ENCODE assay signal across 18 cellular contexts in genomic region chr11:75421035-75421602, GRCh38. TPM values are rescaled to one million over a fixed set of nuclear protein-coding genes. Genes with fewer than 3 reads are reported as not detected.
DNase-seq lines count a peak whose midpoint lies in the region; ATAC-seq and TF ChIP-seq lines count a peak whose summit lies in the region.
"Had no signal": no experiment of that assay in that cellular context is flagged by ENCODE, and none has a peak within 500 bp of the region (broad histone marks: within the 10 kb centered on the region; RNA-seq: fewer than 3 reads in every experiment).

No MANE protein-coding gene starts in this region.

- no peak overlapping the region for H2BK120ac ChIP-seq in neuronal stem cell (ENCODE audit: low read depth, low read length)

- TF ChIP-seq CTCF in breast epithelium (IDR thresholded peaks at IDR 0.05) (no peak), MCF 10A (IDR thresholded peaks at IDR 0.05; ENCODE audit: unreplicated experiment) (no peak), vagina (IDR thresholded peaks at IDR 0.05) (no peak), foreskin keratinocyte (conservative IDR thresholded peaks at IDR 0.05) (no peak)

- H3K4me1 Mint-ChIP-seq in MCF 10A (ENCODE audit: insufficient read depth, unreplicated experiment) = peaks cover 6% of the 10 kb centered on the region
- H3K4me1 Mint-ChIP-seq: IgD-negative memory B cell had no signal

- H3K36me3 ChIP-seq in breast epithelium (no peaks in the 10 kb centered on the region), neuronal stem cell (replicated peaks in 1 of 2; ENCODE audit: control insufficient read depth in 2 of 2, insufficient read depth in 2 of 2, low read length in 2 of 2) (peaks cover 26 to 44% of the 10 kb centered on the region in 2 donors), vagina (no peaks in the 10 kb centered on the region)

- peak overlapping the region; percentile 86 for H3K23ac ChIP-seq in neuronal stem cell (ENCODE audit: low read depth, low read length, poor library complexity)

- peak overlapping the region; percentile 41 for H2BK15ac ChIP-seq in neuronal stem cell (ENCODE audit: low read length)

- peak overlapping the region; percentile 19 for H2AFZ ChIP-seq in neuronal stem cell (ENCODE audit: low read length)

- peaks cover 12% of the 10 kb centered on the region for H3K79me1 ChIP-seq in neuronal stem cell (ENCODE audit: low read depth, low read length)

- H4K8ac ChIP-seq in neuronal stem cell (ENCODE audit: low read depth, low read length) = no peak overlapping the region

- H3K27ac ChIP-seq in breast epithelium = peak overlapping the region; percentile 3 to 8
- peak overlapping the region; percentile 53 for H3K27ac ChIP-seq in neuronal stem cell (replicated peaks; ENCODE audit: low read length)
- H3K27ac ChIP-seq in vagina = no peak overlapping the region
- H3K27ac ChIP-seq in foreskin keratinocyte = no peak overlapping the region
- H3K27ac ChIP-seq: skin epidermis had no signal

- H2BK5ac ChIP-seq in neuronal stem cell (ENCODE audit: low read length) = no peak overlapping the region

- H3K4ac ChIP-seq in neuronal stem cell (ENCODE audit: low read length) = no peak overlapping the region

- DNase-seq in breast epithelium (ENCODE audit: low spot score in 2 of 2) = no peak
- no peak for DNase-seq in MCF 10A (ENCODE audit: unreplicated experiment)
- DNase-seq in ecto neural progenitor cell (ENCODE audit: low spot score) = peak; percentile 51
- no peak for DNase-seq in neuronal stem cell (ENCODE audit: low spot score)
- DNase-seq in inferior parietal cortex (ENCODE audit: extremely low spot score) = no peak
- no peak for DNase-seq in vagina (ENCODE audit: extremely low spot score in 2 of 2)
- no peak for DNase-seq in foreskin keratinocyte
- DNase-seq in A172 (ENCODE audit: low spot score) = no peak
- DNase-seq: activated CD8-positive, alpha-beta T cell treated with anti-CD3 and anti-CD28 coated beads, Interleukin-2, amount 10 ng/mL, durations not matched to agents 7 days and 5 days; activated gamma-delta T cell; DND-41; heart left ventricle; NCI-H1436; NCI-H510A; nephron progenitor cell; SHP77 treated with DMSO at 0.1 percent for 48 hours had no signal

- CTCF ChIA-PET in MCF 10A (lab: Yijun Ruan, JAX) = interaction anchor here (1.5 kb wide), 1 partner anchor 13 kb away, joined by 7 read pairs; no protein-coding TSS in a partner anchor

- H3K4me3 Mint-ChIP-seq in MCF 10A (ENCODE audit: unreplicated experiment) = no peak overlapping the region
- H3K4me3 Mint-ChIP-seq: activated CD8-positive, alpha-beta T cell treated with anti-CD3 and anti-CD28 coated beads, Interleukin-2, amount 10 ng/mL, durations not matched to agents 7 days and 5 days; IgD-negative memory B cell; nephron progenitor cell had no signal

- BruUV-seq in MCF 10A (replicated peaks; lab: Mats Ljungman, UMichigan) = no TSS peak

- no peak for TF ChIP-seq POLR2A in breast epithelium (IDR thresholded peaks at IDR 0.05)
- TF ChIP-seq POLR2A in vagina (IDR thresholded peaks at IDR 0.05) = no peak

- H3K14ac ChIP-seq in neuronal stem cell (ENCODE audit: low read length) = peak overlapping the region; percentile 90

- H3K27ac Mint-ChIP-seq in MCF 10A (ENCODE audit: low read depth, unreplicated experiment) = no peak overlapping the region
- H3K27ac Mint-ChIP-seq: IgD-negative memory B cell had no signal

- POLR2A ChIA-PET in MCF 10A (lab: Yijun Ruan, JAX) = no interaction called here

- H2AK5ac ChIP-seq in neuronal stem cell (ENCODE audit: low read depth, low read length) = peak overlapping the region; percentile 77

- H3K9ac ChIP-seq in neuronal stem cell (ENCODE audit: low read depth, low read length, poor library complexity) = no peak overlapping the region

- H3K9me3 Mint-ChIP-seq in MCF 10A (ENCODE audit: unreplicated experiment) = no peaks in the 10 kb centered on the region
- H3K9me3 Mint-ChIP-seq: IgD-negative memory B cell, nephron progenitor cell had no signal

- peak overlapping the region; percentile 77 for H2BK12ac ChIP-seq in neuronal stem cell (ENCODE audit: low read length)

- H4K91ac ChIP-seq in neuronal stem cell (ENCODE audit: low read depth, low read length, poor library complexity) = no peak overlapping the region

- H3K18ac ChIP-seq in neuronal stem cell (ENCODE audit: low read length) = peak overlapping the region; percentile 86

- no peak overlapping the region for H3K4me2 ChIP-seq in neuronal stem cell (ENCODE audit: insufficient read depth, low read length, poor library complexity, severe bottlenecking)

- H3K4me1 ChIP-seq in breast epithelium = no peaks in the 10 kb centered on the region
- peaks cover 22 to 27% of the 10 kb centered on the region in 2 donors for H3K4me1 ChIP-seq in neuronal stem cell (ENCODE audit: control insufficient read depth in 2 of 2, insufficient read depth in 1 of 2, low read depth in 1 of 2, low read length in 2 of 2)
- H3K4me1 ChIP-seq in vagina = no peaks in the 10 kb centered on the region
- H3K4me1 ChIP-seq in foreskin keratinocyte = peaks cover 6% of the 10 kb centered on the region

- no CpG with 5 or more reads among the region's 11 CpGs for WGBS in neuronal stem cell (ENCODE audit: extremely low coverage in 2 of 2, insufficient read length in 2 of 2, insufficient replicate concordance in 1 of 2), 2 donors

- no peaks in the 10 kb centered on the region for H3K9me3 ChIP-seq in breast epithelium
- no peaks in the 10 kb centered on the region for H3K9me3 ChIP-seq in neuronal stem cell (replicated peaks in 1 of 2; ENCODE audit: control insufficient read depth in 2 of 2, insufficient read depth in 1 of 2, low read depth in 1 of 2, low read length in 2 of 2)
- no peaks in the 10 kb centered on the region for H3K9me3 ChIP-seq in vagina
- H3K9me3 ChIP-seq: heart left ventricle had no signal

- intact Hi-C loops in breast epithelium (cut with DNase I; ENCODE audit: low total_unique reads) = no loop called here
- intact Hi-C loops in MCF 10A (cut with micrococcal nuclease) = no loop called here
- intact Hi-C loops in vagina (cut with DNase I) = no loop called here

- H3K36me3 Mint-ChIP-seq in MCF 10A (ENCODE audit: insufficient read depth, unreplicated experiment) = peaks cover 19% of the 10 kb centered on the region

- H3K27me3 Mint-ChIP-seq in MCF 10A (ENCODE audit: insufficient read depth, unreplicated experiment) = no peaks in the 10 kb centered on the region
- H3K27me3 Mint-ChIP-seq: IgD-negative memory B cell had no signal

- H3K4me3 ChIP-seq in breast epithelium (no peak overlapping the region), neuronal stem cell (ENCODE audit: low read length in 2 of 2) (no peak overlapping the region), vagina (no peak overlapping the region)
- H3K4me3 ChIP-seq: heart left ventricle, skin epidermis had no signal

- H3K27me3 ChIP-seq in breast epithelium (no peaks in the 10 kb centered on the region), neuronal stem cell (ENCODE audit: control insufficient read depth in 3 of 3, insufficient read depth in 3 of 3, low read depth in 1 of 3, low read length in 3 of 3) (no peaks in the 10 kb centered on the region), vagina (no peaks in the 10 kb centered on the region), foreskin keratinocyte (no peaks in the 10 kb centered on the region)
- H3K27me3 ChIP-seq: heart left ventricle had no signal

- no peak for ATAC-seq in foreskin keratinocyte
- ATAC-seq: activated CD8-positive, alpha-beta T cell treated with anti-CD3 and anti-CD28 coated beads, Interleukin-2, amount 10 ng/mL, durations not matched to agents 7 days and 5 days; heart left ventricle had no signal

RNA-seq across cellular contexts. Expression of gene KLHL35, which starts 11.9 kb away (rescaled TPM):
- total RNA-seq in breast epithelium (1 to 10 TPM; 1.6 to 2.7 (median 2.6) TPM), MCF 10A (2022) (not detected in 2 replicates), vagina (not detected), foreskin keratinocyte (0.25 and 0.95 TPM in 2 replicates)
- 1.2 TPM for polyA plus RNA-seq in neuronal stem cell (2013, experiment 1 of 2)
- 1.5 TPM for polyA plus RNA-seq in neuronal stem cell (2013, experiment 2 of 2)
- polyA plus RNA-seq in foreskin keratinocyte = 0.23 and 1.2 TPM in 2 replicates
- 0.07 TPM in 1 of 2 replicates, not detected in the other for total RNA-seq in A172 (2014; rRNA removed; shearing (Covaris generic))

RNA-seq across cellular contexts. Expression of gene RPS3, which starts 21.8 kb away (rescaled TPM):
- 1,000 to 10,000 TPM; 1,024 to 2,406 (median 1,978) TPM for total RNA-seq in breast epithelium
- 3,172 and 3,444 TPM in 2 replicates for total RNA-seq in MCF 10A (2022)
- 5,741 TPM for polyA plus RNA-seq in neuronal stem cell (2013, experiment 1 of 2)
- 5,744 TPM for polyA plus RNA-seq in neuronal stem cell (2013, experiment 2 of 2)
- 1,625 TPM for total RNA-seq in vagina
- total RNA-seq in foreskin keratinocyte = 2,535 and 3,000 TPM in 2 replicates
- polyA plus RNA-seq in foreskin keratinocyte = 4,692 and 4,741 TPM in 2 replicates
- 1,638 and 1,693 TPM in 2 replicates for total RNA-seq in A172 (2014; rRNA removed; shearing (Covaris generic))

Comparison
In these comparisons a context has a peak if more than half of its experiments do, and no peak if none do; other contexts are left out.
1. H3K27ac ChIP-seq: peak in breast epithelium (2 of 2) and neuronal stem cell (single experiment); none in vagina (single experiment) and foreskin keratinocyte (single experiment).